In the genomic region with DNA sequence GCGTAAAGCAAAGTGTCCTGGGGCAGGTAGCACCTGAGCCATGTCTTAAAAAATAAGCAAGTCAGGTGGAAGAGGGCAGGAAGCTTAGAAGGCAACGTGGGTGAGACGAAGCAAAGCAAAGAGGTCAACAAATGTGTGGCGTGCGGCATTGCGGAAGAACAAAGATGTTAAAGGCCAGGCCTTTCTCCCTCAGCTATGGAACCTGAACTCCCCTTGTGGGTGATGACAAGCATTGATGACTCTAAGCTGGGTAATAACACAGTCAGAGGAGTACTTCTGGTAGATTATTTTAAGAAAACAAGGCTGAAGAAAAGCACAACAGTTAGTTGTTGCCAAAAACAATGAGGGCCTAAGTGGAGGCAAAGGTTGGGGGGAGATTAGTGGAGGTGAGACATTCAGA, we compare ENCODE assay signal across 19 cellular contexts. TPM values are rescaled to one million over a fixed set of nuclear protein-coding genes. Genes with fewer than 3 reads are reported as not detected.
DNase-seq lines count a peak whose midpoint lies in the region; ATAC-seq, FAIRE-seq and TF ChIP-seq lines count a peak whose summit lies in the region.
"Had no signal": no experiment of that assay in that cellular context is flagged by ENCODE, and none has a peak within 500 bp of the region (broad histone marks: within the 10 kb centered on the region; RNA-seq: fewer than 3 reads in every experiment).

No MANE protein-coding gene starts in this region.

- H3K9me3 ChIP-seq in cardiac muscle cell (ENCODE audit: low read depth), result no peaks in the 10 kb centered on the region
- H3K9me3 ChIP-seq in mesenchymal stem cell (ENCODE audit: control insufficient read depth, low read length), result no peaks in the 10 kb centered on the region
- no peaks in the 10 kb centered on the region for H3K9me3 ChIP-seq in smooth muscle cell (replicated peaks; ENCODE audit: low read depth)
- no peaks in the 10 kb centered on the region for H3K9me3 ChIP-seq in esophagus squamous epithelium

- peak overlapping the region in 1 of 2 experiments; percentile 82 for H3K14ac ChIP-seq in mesenchymal stem cell (ENCODE audit: low read length in 2 of 2)

- H4K91ac ChIP-seq in mesenchymal stem cell (ENCODE audit: low read length), result peak overlapping the region; percentile 71

- no peaks in the 10 kb centered on the region for H3K79me1 ChIP-seq in mesenchymal stem cell (replicated peaks; ENCODE audit: low read length, poor library complexity, severe bottlenecking)

- H4K8ac ChIP-seq in mesenchymal stem cell (ENCODE audit: low read length), result peak overlapping the region; percentile 86

- intact Hi-C loops in left cardiac atrium (cut with DNase I), result loop anchor here in 1 of 2 donors (10.0 kb wide), 1 partner anchor 174 kb away; no protein-coding TSS in a partner anchor
- intact Hi-C loops in posterior vena cava (cut with DNase I), result no loop called here
- intact Hi-C loops in esophagus squamous epithelium (cut with DNase I), result no loop called here

- DNase-seq in cardiac muscle cell (ENCODE audit: low read depth in 1 of 2, low spot score in 1 of 2) (no peak), left cardiac atrium (no peak), mesenchymal stem cell (no peak), smooth muscle cell (lab: John Stamatoyannopoulos, UW; ENCODE audit: unreplicated experiment) (no peak), posterior vena cava (ENCODE audit: low spot score) (no peak), GM13977 (ENCODE audit: low spot score) (no peak), esophagus squamous epithelium (lab: John Stamatoyannopoulos, UW) (no peak)
- DNase-seq: 8988T, DMS153, KBM-7, NCI-H1105, NCI-H187, NCI-H446 treated with DMSO at 0.1 percent for 48 hours, NCI-H774 had no signal

- no peak overlapping the region for H2BK5ac ChIP-seq in mesenchymal stem cell (ENCODE audit: low read depth, low read length, poor library complexity, severe bottlenecking)

- peak overlapping the region; percentile 63 to 89 for H3K4ac ChIP-seq in mesenchymal stem cell (ENCODE audit: low read depth in 1 of 2, low read length in 2 of 2)

- H2BK120ac ChIP-seq in mesenchymal stem cell (ENCODE audit: low read depth, low read length), result peak overlapping the region; percentile 76

- H3K4me3 ChIP-seq in cardiac muscle cell, result no peak overlapping the region
- no peak overlapping the region for H3K4me3 ChIP-seq in mesenchymal stem cell (ENCODE audit: insufficient read depth in 1 of 2, low read depth in 1 of 2, low read length in 2 of 2)
- no peak overlapping the region for H3K4me3 ChIP-seq in smooth muscle cell
- H3K4me3 ChIP-seq in esophagus squamous epithelium, result no peak overlapping the region
- H3K4me3 ChIP-seq: PC-9 had no signal

- TF ChIP-seq POLR2A in esophagus squamous epithelium (IDR thresholded peaks at IDR 0.05), result no peak

- peak overlapping the region; percentile 65 for H2BK15ac ChIP-seq in mesenchymal stem cell (ENCODE audit: low read depth, poor library complexity, severe bottlenecking)

- H3K79me2 ChIP-seq in smooth muscle cell (ENCODE audit: low read depth), result no peaks in the 10 kb centered on the region

- TF ChIP-seq CTCF in cardiac muscle cell (IDR thresholded peaks at IDR 0.05; ENCODE audit: low read depth, low read length) (no peak), smooth muscle cell (IDR thresholded peaks at IDR 0.05; ENCODE audit: borderline replicate concordance, insufficient read depth, poor library complexity, severe bottlenecking) (no peak), GM13977 (IDR thresholded peaks at IDR 0.05; ENCODE audit: extremely low read depth, insufficient read depth, missing control alignments) (no peak), esophagus squamous epithelium (IDR thresholded peaks at IDR 0.05) (no peak)

- no peak overlapping the region for H3K4me2 ChIP-seq in mesenchymal stem cell (ENCODE audit: low read length, poor library complexity, severe bottlenecking)
- no peak overlapping the region for H3K4me2 ChIP-seq in smooth muscle cell

- no peak for ATAC-seq in left cardiac atrium

- peak overlapping the region; percentile 75 to 92 for H3K18ac ChIP-seq in mesenchymal stem cell (ENCODE audit: low read depth in 1 of 2, low read length in 2 of 2)

- H3K9ac ChIP-seq in mesenchymal stem cell (ENCODE audit: low read length), result no peak overlapping the region
- no peak overlapping the region for H3K9ac ChIP-seq in smooth muscle cell (ENCODE audit: low read depth)

- H3K4me1 ChIP-seq in cardiac muscle cell (ENCODE audit: low read depth) (peaks cover 52% of the 10 kb centered on the region), mesenchymal stem cell (ENCODE audit: control insufficient read depth, insufficient read depth, low read depth, low read length) (peaks cover 20% of the 10 kb centered on the region), smooth muscle cell (ENCODE audit: low read depth) (peaks cover 39% of the 10 kb centered on the region), esophagus squamous epithelium (peaks cover 0 to 31% (median 22%) of the 10 kb centered on the region in 3 donors)

- no peak overlapping the region for H3K23ac ChIP-seq in mesenchymal stem cell (ENCODE audit: low read length in 2 of 2)

- H3F3A ChIP-seq in smooth muscle cell (ENCODE audit: low read depth), result peaks cover 26% of the 10 kb centered on the region

- FAIRE-seq in TTC549 (lab: Jason Lieb, UNC), result peak; percentile 43
- FAIRE-seq: GM18507, GM19239 had no signal

- no peaks in the 10 kb centered on the region for H3K27me3 ChIP-seq in cardiac muscle cell
- no peaks in the 10 kb centered on the region for H3K27me3 ChIP-seq in mesenchymal stem cell (ENCODE audit: control insufficient read depth in 1 of 2, insufficient read depth in 1 of 2, low read length in 2 of 2)
- H3K27me3 ChIP-seq in smooth muscle cell (ENCODE audit: low read depth), result no peaks in the 10 kb centered on the region
- no peaks in the 10 kb centered on the region for H3K27me3 ChIP-seq in esophagus squamous epithelium

- peak overlapping the region; percentile 91 for H2AK5ac ChIP-seq in mesenchymal stem cell (ENCODE audit: low read length, severe bottlenecking)

- H4K20me1 ChIP-seq in smooth muscle cell (ENCODE audit: low read depth), result no peaks in the 10 kb centered on the region

- in situ Hi-C loops in GM13977 (cut with MboI; ENCODE audit: low pct_unique_long_range_greater_than_20kb, low sequenced_read_pairs, unreplicated experiment), result no loop called here

- 83% methylated on average over 6 of the region's 6 CpGs for WGBS in mesenchymal stem cell
- WGBS in smooth muscle cell (ENCODE audit: low lambda C conversion rate), result 94% methylated on average over 6 of the region's 6 CpGs
- 83 to 90% methylated on average over 6 of the region's 6 CpGs for WGBS in esophagus squamous epithelium, 2 donors

- peak overlapping the region; percentile 59 to 91 for H2BK12ac ChIP-seq in mesenchymal stem cell (ENCODE audit: low read length in 2 of 2)

- peak overlapping the region; percentile 25 for H3K27ac ChIP-seq in cardiac muscle cell
- peak overlapping the region; percentile 97 for H3K27ac ChIP-seq in mesenchymal stem cell (ENCODE audit: low read length, poor library complexity, severe bottlenecking)
- peak overlapping the region; percentile 82 for H3K27ac ChIP-seq in smooth muscle cell (ENCODE audit: low read depth)
- no peak overlapping the region for H3K27ac ChIP-seq in esophagus squamous epithelium
- H3K27ac ChIP-seq: C4-2B had no signal

- H2AFZ ChIP-seq in mesenchymal stem cell (ENCODE audit: low read depth, low read length) (no peak overlapping the region), smooth muscle cell (ENCODE audit: low read depth) (no peak overlapping the region)
- H2AFZ ChIP-seq: PC-9 had no signal

- H3K36me3 ChIP-seq in cardiac muscle cell (no peaks in the 10 kb centered on the region), mesenchymal stem cell (ENCODE audit: control insufficient read depth in 1 of 2, insufficient read depth in 2 of 2, low read depth in 1 of 2, low read length in 2 of 2) (no peaks in the 10 kb centered on the region), smooth muscle cell (ENCODE audit: low read depth) (no peaks in the 10 kb centered on the region), esophagus squamous epithelium (no peaks in the 10 kb centered on the region)

RNA-seq across cellular contexts. Expression of a gene that starts 29.0 kb away (rescaled TPM):
- total RNA-seq in cardiac muscle cell (318 and 453 TPM in 2 replicates), left cardiac atrium (100 to 1,000 TPM; 439 to 535 TPM), smooth muscle cell (5.9 and 36.6 TPM in 2 replicates), posterior vena cava (100 to 1,000 TPM; 139 to 166 TPM), esophagus squamous epithelium (100 to 1,000 TPM in 1 of 4 donors, 10 to 100 TPM in 3; 33.4 to 286 (median 47.6) TPM)
- polyA plus RNA-seq in cardiac muscle cell (470 and 545 TPM in 2 replicates), smooth muscle cell (5.5 and 9.0 TPM in 2 replicates)
- 3.0 TPM for polyA plus RNA-seq in mesenchymal stem cell (2013, experiment 1 of 2)
- polyA plus RNA-seq in mesenchymal stem cell (2013, experiment 2 of 2), result 4.4 TPM

Comparison
In these comparisons a context has a peak if more than half of its experiments do, and no peak if none do; other contexts are left out.
1. H3K27ac ChIP-seq: peak in cardiac muscle cell (single experiment), mesenchymal stem cell (single experiment) and smooth muscle cell (single experiment); none in esophagus squamous epithelium (0 of 4).